ENCODE assay signal across 12 cellular contexts in genomic region chr18:33116376-33116775, GRCh38.
DNase-seq lines count a peak whose midpoint lies in the region; ATAC-seq, FAIRE-seq and TF ChIP-seq lines count a peak whose summit lies in the region.
"Had no signal": no experiment of that assay in that cellular context is flagged by ENCODE, and none has a peak within 500 bp of the region (broad histone marks: within the 10 kb centered on the region; RNA-seq: fewer than 3 reads in every experiment).

No MANE protein-coding gene starts in this region.

- peaks cover 6% of the 10 kb centered on the region for H3K9me3 Mint-ChIP-seq in CD8-positive, alpha-beta T cell

- no peaks in the 10 kb centered on the region for H3K9me2 ChIP-seq in Karpas-422 (replicated peaks; ENCODE audit: insufficient read depth, low read length)

- no peaks in the 10 kb centered on the region for H3K4me1 Mint-ChIP-seq in CD8-positive, alpha-beta T cell (ENCODE audit: low read depth)
- H3K4me1 Mint-ChIP-seq: naive thymus-derived CD8-positive, alpha-beta T cell had no signal

- no peaks in the 10 kb centered on the region for H3K36me3 Mint-ChIP-seq in CD8-positive, alpha-beta T cell

- intact Hi-C loops in colonic mucosa (cut with DNase I) = no loop called here
- intact Hi-C loops in CD8-positive, alpha-beta T cell (cut with DNase I, micrococcal nuclease) = no loop called here
- intact Hi-C loops in lower leg skin (cut with DNase I; ENCODE audit: low total_unique reads) = no loop called here
- intact Hi-C loops in heart left ventricle (cut with DNase I) = no loop called here

- H3K9ac ChIP-seq in Karpas-422 (ENCODE audit: low read length) (no peak overlapping the region), colonic mucosa (ENCODE audit: low read depth in 2 of 2, low read length in 2 of 2) (no peak overlapping the region)

- H3K27ac Mint-ChIP-seq in CD8-positive, alpha-beta T cell = no peak overlapping the region
- H3K27ac Mint-ChIP-seq: naive thymus-derived CD8-positive, alpha-beta T cell had no signal

- no peak overlapping the region for H3K4me3 Mint-ChIP-seq in CD8-positive, alpha-beta T cell
- H3K4me3 Mint-ChIP-seq: naive thymus-derived CD8-positive, alpha-beta T cell had no signal

- FAIRE-seq in small intestine (lab: Jason Lieb, UNC) = no peak

- TF ChIP-seq CTCF in colonic mucosa (IDR thresholded peaks at IDR 0.05) (no peak), lower leg skin (IDR thresholded peaks at IDR 0.05) (no peak), heart left ventricle (IDR thresholded peaks at IDR 0.05) (no peak)
- no peak for TF ChIP-seq CTCF in CD8-positive, alpha-beta T cell (IDR thresholded peaks at IDR 0.05)

- H3K27me3 Mint-ChIP-seq in CD8-positive, alpha-beta T cell (ENCODE audit: low read depth) = no peaks in the 10 kb centered on the region

- no peaks in the 10 kb centered on the region for H3K9me3 ChIP-seq in Karpas-422 (ENCODE audit: low read length)
- H3K9me3 ChIP-seq in colonic mucosa = no peaks in the 10 kb centered on the region
- no peaks in the 10 kb centered on the region for H3K9me3 ChIP-seq in small intestine (ENCODE audit: control insufficient read depth, low read depth)
- no peaks in the 10 kb centered on the region for H3K9me3 ChIP-seq in CD8-positive, alpha-beta T cell (ENCODE audit: low read length)
- H3K9me3 ChIP-seq in heart left ventricle = peaks cover 0 to 14% (median 0%) of the 10 kb centered on the region in 12 donors

- TF ChIP-seq POLR2A in lower leg skin (IDR thresholded peaks at IDR 0.05) = no peak
- TF ChIP-seq POLR2A in heart left ventricle (IDR thresholded peaks at IDR 0.05) = no peak

- WGBS in small intestine, 3 donors = 0 to 8% (median 6%) methylated on average over 3 of the region's 3 CpGs
- WGBS in lower leg skin, 2 donors = 27 to 28% methylated on average over 3 of the region's 3 CpGs
- WGBS in heart left ventricle, 4 donors = 8 to 17% (median 15%) methylated on average over 3 of the region's 3 CpGs

- H3K4me3 ChIP-seq in Karpas-422 (ENCODE audit: low read length) (no peak overlapping the region), colonic mucosa (no peak overlapping the region), small intestine (ENCODE audit: low read depth in 1 of 2, low read length in 2 of 2) (no peak overlapping the region), lower leg skin (ENCODE audit: low read depth, poor library complexity, severe bottlenecking) (no peak overlapping the region), heart left ventricle (no peak overlapping the region)
- no peak overlapping the region for H3K4me3 ChIP-seq in CD8-positive, alpha-beta T cell (ENCODE audit: low read depth, low read length)
- H3K4me3 ChIP-seq: coronary artery had no signal

- POLR2A ChIA-PET in CD8-positive, alpha-beta T cell (lab: Charles Lee) = no interaction called here

- H3K4me2 ChIP-seq in Karpas-422 (ENCODE audit: low read depth, low read length, poor library complexity, severe bottlenecking) = no peak overlapping the region

- H4K20me1 ChIP-seq in Karpas-422 (ENCODE audit: insufficient read depth, low read depth, low read length) = no peaks in the 10 kb centered on the region

- H3K27me3 ChIP-seq in Karpas-422 (ENCODE audit: low read length) (no peaks in the 10 kb centered on the region), colonic mucosa (no peaks in the 10 kb centered on the region), small intestine (ENCODE audit: control insufficient read depth in 2 of 2, insufficient read depth in 2 of 2, low read length in 2 of 2) (no peaks in the 10 kb centered on the region), heart left ventricle (no peaks in the 10 kb centered on the region)
- no peaks in the 10 kb centered on the region for H3K27me3 ChIP-seq in CD8-positive, alpha-beta T cell (ENCODE audit: insufficient read depth, low read length)

- CTCF ChIA-PET in CD8-positive, alpha-beta T cell (lab: Charles Lee) = no interaction called here

- no peaks in the 10 kb centered on the region for H3K79me2 ChIP-seq in Karpas-422 (ENCODE audit: low read length)

- no peak overlapping the region for H2AFZ ChIP-seq in Karpas-422 (ENCODE audit: low read length)

- no peak for ATAC-seq in CD8-positive, alpha-beta T cell
- ATAC-seq in HG02981 (IDR thresholded peaks at IDR 0.05; ENCODE audit: unreplicated experiment) (no peak), heart left ventricle (no peak)
- ATAC-seq: naive thymus-derived CD8-positive, alpha-beta T cell had no signal

- H3K27ac ChIP-seq in Karpas-422 (ENCODE audit: low read length) (no peak overlapping the region), colonic mucosa (peak overlapping the region; percentile 73), small intestine (ENCODE audit: low read depth in 1 of 2, low read length in 1 of 2) (peak overlapping the region in 1 of 2 donors; percentile 68), heart left ventricle (no peak overlapping the region)
- H3K27ac ChIP-seq in CD8-positive, alpha-beta T cell (ENCODE audit: low read depth, low read length) = no peak overlapping the region
- H3K27ac ChIP-seq: coronary artery had no signal

- DNase-seq in Karpas-422 = peak; percentile 46
- DNase-seq in NCI-H345 (lab: John Stamatoyannopoulos, UW) = peak; percentile 86
- peak; percentile 86 for DNase-seq in colonic mucosa
- peak; percentile 86 for DNase-seq in small intestine
- DNase-seq in CD8-positive, alpha-beta T cell = no peak
- DNase-seq in lower leg skin (ENCODE audit: low spot score in 2 of 2) = no peak
- no peak for DNase-seq in heart left ventricle
- DNase-seq: GDM1; hypothalamus; naive thymus-derived CD8-positive, alpha-beta T cell had no signal

- H3K4me1 ChIP-seq in Karpas-422 (ENCODE audit: low read length) (no peaks in the 10 kb centered on the region), colonic mucosa (no peaks in the 10 kb centered on the region), small intestine (ENCODE audit: control insufficient read depth in 2 of 2, insufficient read depth in 1 of 2, low read depth in 1 of 2, low read length in 1 of 2) (peaks cover 0 to 3% of the 10 kb centered on the region in 2 donors), heart left ventricle (no peaks in the 10 kb centered on the region)
- H3K4me1 ChIP-seq in CD8-positive, alpha-beta T cell (ENCODE audit: insufficient read depth, low read length) = no peaks in the 10 kb centered on the region

- no peaks in the 10 kb centered on the region for H3K36me3 ChIP-seq in Karpas-422 (ENCODE audit: insufficient read depth, low read length)
- no peaks in the 10 kb centered on the region for H3K36me3 ChIP-seq in colonic mucosa
- no peaks in the 10 kb centered on the region for H3K36me3 ChIP-seq in small intestine (ENCODE audit: control insufficient read depth in 2 of 2, insufficient read depth in 2 of 2, low read length in 2 of 2)
- H3K36me3 ChIP-seq in CD8-positive, alpha-beta T cell (ENCODE audit: insufficient read depth, low read length) = no peaks in the 10 kb centered on the region
- no peaks in the 10 kb centered on the region for H3K36me3 ChIP-seq in heart left ventricle

Comparison
In these comparisons a context has a peak if more than half of its experiments do, and no peak if none do; other contexts are left out.
1. DNase-seq: peak in Karpas-422 (single experiment), NCI-H345 (single experiment), colonic mucosa (single experiment) and small intestine (single experiment); none in CD8-positive, alpha-beta T cell (0 of 7), lower leg skin (0 of 2) and heart left ventricle (0 of 5).